In the genomic region with DNA sequence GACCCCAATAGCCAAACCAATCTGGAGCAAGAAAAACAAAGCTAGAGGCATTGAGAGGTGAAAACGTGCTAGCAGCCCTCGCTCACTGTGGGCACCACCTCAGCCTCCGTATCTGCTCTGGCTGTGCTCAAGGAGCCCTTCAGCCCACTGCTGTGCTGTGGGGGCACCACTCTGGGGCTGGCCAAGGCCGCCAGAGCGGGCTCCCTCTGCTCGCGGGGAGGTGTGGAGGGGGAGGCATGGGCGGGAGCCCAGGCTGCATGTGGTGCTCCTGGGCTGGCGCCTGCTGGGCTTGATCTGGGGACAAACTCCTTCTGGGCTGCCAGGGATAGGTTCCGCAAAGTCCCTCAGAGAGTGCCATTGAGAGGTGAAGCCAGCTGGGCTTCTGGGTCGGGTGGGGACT, we compare ENCODE assay signal across 19 cellular contexts.
A peak's percentile ranks its signal among the peaks of the same experiment; 100 is the strongest.
DNase-seq lines count a peak whose midpoint lies in the region; ATAC-seq and TF ChIP-seq lines count a peak whose summit lies in the region.
"Had no signal": no experiment of that assay in that cellular context is flagged by ENCODE, and none has a peak within 500 bp of the region (broad histone marks: within the 10 kb centered on the region; RNA-seq: fewer than 3 reads in every experiment).

No MANE protein-coding gene starts in this region.

- no peaks in the 10 kb centered on the region for H3K4me1 ChIP-seq in heart right ventricle
- H3K4me1 ChIP-seq in lower lobe of right lung: no peaks in the 10 kb centered on the region
- H3K4me1 ChIP-seq in upper lobe of right lung: no peaks in the 10 kb centered on the region
- H3K4me1 ChIP-seq in adrenal gland (replicated peaks in 1 of 2): no peaks in the 10 kb centered on the region
- H3K4me1 ChIP-seq: A549, Caco-2 had no signal

- 91% methylated on average over 11 of the region's 11 CpGs for WGBS in heart right ventricle, 2 donors
- 85 to 89% (median 87%) methylated on average over 7 to 11 of the region's 11 CpGs for WGBS in adrenal gland, 4 donors

- H3K27me3 ChIP-seq in heart right ventricle (no peaks in the 10 kb centered on the region), lower lobe of right lung (ENCODE audit: low read depth) (no peaks in the 10 kb centered on the region), upper lobe of right lung (no peaks in the 10 kb centered on the region), adrenal gland (no peaks in the 10 kb centered on the region)
- H3K27me3 ChIP-seq: BLaER1 treated with 17β-estradiol and CSF1 and Interleukin-3, amounts not matched to agents 10 nM and 100 nM had no signal

- no peak overlapping the region for H3K4me3 ChIP-seq in heart right ventricle
- H3K4me3 ChIP-seq in lower lobe of right lung: no peak overlapping the region
- no peak overlapping the region for H3K4me3 ChIP-seq in upper lobe of right lung
- H3K4me3 ChIP-seq in adrenal gland: no peak overlapping the region
- H3K4me3 ChIP-seq: A549; BLaER1 treated with 17β-estradiol and CSF1 and Interleukin-3, amounts not matched to agents 10 nM and 100 nM had no signal

- TF ChIP-seq CTCF in heart right ventricle (IDR thresholded peaks at IDR 0.05) (no peak), lower lobe of right lung (IDR thresholded peaks at IDR 0.05) (no peak), upper lobe of right lung (IDR thresholded peaks at IDR 0.05) (no peak), adrenal gland (IDR thresholded peaks at IDR 0.05) (no peak)

- no peak for TF ChIP-seq POLR2A in adrenal gland (IDR thresholded peaks at IDR 0.05)

- intact Hi-C loops in left ventricle myocardium superior (cut with micrococcal nuclease): no loop called here
- intact Hi-C loops in heart right ventricle (cut with DNase I): no loop called here
- intact Hi-C loops in lower lobe of right lung (cut with DNase I): no loop called here
- intact Hi-C loops in upper lobe of right lung (cut with DNase I): no loop called here
- intact Hi-C loops in adrenal gland (cut with DNase I): no loop called here

- peaks cover 0 to 11% (median 0%) of the 10 kb centered on the region in 11 donors for H3K9me3 ChIP-seq in heart right ventricle
- no peaks in the 10 kb centered on the region for H3K9me3 ChIP-seq in lower lobe of right lung
- no peaks in the 10 kb centered on the region for H3K9me3 ChIP-seq in upper lobe of right lung
- H3K9me3 ChIP-seq in adrenal gland (replicated peaks in 1 of 3): no peaks in the 10 kb centered on the region

- H3K27ac ChIP-seq in heart right ventricle (no peak overlapping the region), lower lobe of right lung (no peak overlapping the region), upper lobe of right lung (no peak overlapping the region), adrenal gland (no peak overlapping the region)
- H3K27ac ChIP-seq: 22Rv1; A549; BLaER1 treated with 17β-estradiol and CSF1 and Interleukin-3, amounts not matched to agents 10 nM and 100 nM; C4-2B had no signal

- no peaks in the 10 kb centered on the region for H3K36me3 ChIP-seq in heart right ventricle
- H3K36me3 ChIP-seq in lower lobe of right lung: no peaks in the 10 kb centered on the region
- H3K36me3 ChIP-seq in upper lobe of right lung: no peaks in the 10 kb centered on the region
- H3K36me3 ChIP-seq in adrenal gland (replicated peaks in 1 of 2): no peaks in the 10 kb centered on the region
- H3K36me3 ChIP-seq: BLaER1 treated with 17β-estradiol and CSF1 and Interleukin-3, amounts not matched to agents 10 nM and 100 nM had no signal

- ATAC-seq in left ventricle myocardium superior (no peak), heart right ventricle (no peak), lower lobe of right lung (no peak), upper lobe of right lung (no peak)
- ATAC-seq: A549; CD8-positive, alpha-beta T cell had no signal

- peak; percentile 4 for DNase-seq in activated gamma-delta T cell (lab: John Stamatoyannopoulos, UW)
- no peak for DNase-seq in activated gamma-delta T cell treated with Interleukin-2 at 50 U/mL for 16 hours
- peak; percentile 12 for DNase-seq in left ventricle myocardium superior
- no peak for DNase-seq in heart right ventricle
- DNase-seq in lower lobe of right lung: peak; percentile 26
- peak; percentile 49 for DNase-seq in upper lobe of right lung
- no peak for DNase-seq in adrenal gland
- no peak for DNase-seq in NCI-H446 (lab: John Stamatoyannopoulos, UW)
- DNase-seq: AML-193; Caco-2; Calu3; CD4-positive, alpha-beta T cell; CD8-positive, alpha-beta T cell; DMS79 treated with DMSO at 0.1 percent for 48 hours; GF-D8 had no signal

Comparison
In these comparisons a context has a peak if more than half of its experiments do, and no peak if none do; other contexts are left out.
1. DNase-seq: peak in activated gamma-delta T cell (single experiment), left ventricle myocardium superior (single experiment), lower lobe of right lung (single experiment) and upper lobe of right lung (single experiment); none in activated gamma-delta T cell treated with Interleukin-2 at 50 U/mL for 16 hours (single experiment), heart right ventricle (0 of 2), adrenal gland (0 of 7) and NCI-H446 (0 of 2).